21 cellular contexts compared by ENCODE assay signal in the genomic region with DNA sequence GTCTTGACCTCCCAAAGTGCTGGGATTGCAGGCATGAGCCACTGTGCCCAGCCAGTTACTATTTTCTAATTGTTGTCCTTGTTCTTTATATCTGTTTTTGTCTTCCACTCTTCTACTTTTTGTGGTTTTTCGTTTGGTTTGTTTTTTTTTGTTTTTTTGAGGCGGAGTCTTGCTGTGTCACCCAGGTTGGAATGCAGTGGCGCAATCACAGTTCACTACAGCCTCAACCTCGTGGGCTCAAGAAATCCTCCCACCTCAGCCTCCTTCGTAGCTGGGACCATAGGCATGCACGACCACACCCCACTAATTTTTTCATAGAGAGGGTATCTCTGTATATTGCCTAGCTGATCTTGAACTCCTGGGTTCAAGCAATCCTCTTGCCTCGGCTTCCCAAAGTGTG.
DNase-seq lines count a peak whose midpoint lies in the region; ATAC-seq, FAIRE-seq and TF ChIP-seq lines count a peak whose summit lies in the region.
"Had no signal": no experiment of that assay in that cellular context is flagged by ENCODE, and none has a peak within 500 bp of the region (broad histone marks: within the 10 kb centered on the region; RNA-seq: fewer than 3 reads in every experiment).

No MANE protein-coding gene starts in this region.

- ATAC-seq in A549 = no peak
- ATAC-seq: SK-N-SH treated with all-trans-retinoic acid at 6 μM for 48 hours, T-cell had no signal

- peaks cover 54% of the 10 kb centered on the region for H3K4me1 Mint-ChIP-seq in HFFc6 (ENCODE audit: low read depth)
- peaks cover 2% of the 10 kb centered on the region for H3K4me1 Mint-ChIP-seq in progenitor cell of endocrine pancreas (ENCODE audit: low read depth)

- H3K4me2 ChIP-seq in A549 = no peak overlapping the region
- H3K4me2 ChIP-seq: KMS-11 had no signal

- CTCF ChIA-PET in A549 (lab: Yijun Ruan, JAX) = interaction anchor here (1.6 kb wide), 1 partner anchor 350 kb away, joined by 4 read pairs; no protein-coding TSS in a partner anchor

- no peaks in the 10 kb centered on the region for H3K9me3 ChIP-seq in A549

- TF ChIP-seq CTCF in A549 (IDR thresholded peaks at IDR 0.05) (no peak), epithelial cell of esophagus (IDR thresholded peaks at IDR 0.05; ENCODE audit: insufficient read depth, low read depth, low read length, missing control alignments) (no peak), HFFc6 (IDR thresholded peaks at IDR 0.05) (no peak), progenitor cell of endocrine pancreas (IDR thresholded peaks at IDR 0.05; ENCODE audit: unreplicated experiment) (no peak)

- H3K4me1 ChIP-seq in A549 = peaks cover 20% of the 10 kb centered on the region

- peaks cover 8% of the 10 kb centered on the region for H3K9me3 Mint-ChIP-seq in HFFc6
- H3K9me3 Mint-ChIP-seq in progenitor cell of endocrine pancreas (ENCODE audit: low read depth) = peaks cover 18% of the 10 kb centered on the region

- no peak for DNase-seq in A549 (ENCODE audit: low read depth in 1 of 2, low spot score in 1 of 2)
- DNase-seq in ELR (ENCODE audit: low read depth) = peak; percentile 44
- peak; percentile 56 for DNase-seq in NCI-H226
- DNase-seq in epithelial cell of esophagus (ENCODE audit: low read depth) = peak; percentile 51
- no peak for DNase-seq in NCI-H345 treated with DMSO at 0.1 percent for 48 hours (lab: John Stamatoyannopoulos, UW; ENCODE audit: unreplicated experiment)
- no peak for DNase-seq in HFFc6
- DNase-seq in progenitor cell of endocrine pancreas (ENCODE audit: low spot score, unreplicated experiment) = no peak
- DNase-seq: C1 segment of cervical spinal cord; CD8-positive, alpha-beta memory T cell; DMS79 treated with DMSO at 0.1 percent for 48 hours; GF-D8; MG63; NCI-H1105; NCI-H2081; NCI-H2171 treated with DMSO at 0.1 percent for 48 hours; NCI-H774; SHP77 treated with DMSO at 0.1 percent for 48 hours; T-cell had no signal

- TF ChIP-seq EP300 in A549 (IDR thresholded peaks at IDR 0.05) = no peak

- no peak overlapping the region for H3K27ac ChIP-seq in A549
- H3K27ac ChIP-seq: KMS-11 had no signal

- H3K27ac Mint-ChIP-seq in HFFc6 (no peak overlapping the region; the same call in 1 of the 2 replicates), progenitor cell of endocrine pancreas (no peak overlapping the region)
- H3K27ac Mint-ChIP-seq: T-cell had no signal

- WGBS in A549 (ENCODE audit: missing lambda C conversion rate) = 86% methylated on average over 7 of the region's 7 CpGs

- no peak for TF ChIP-seq POLR2A in A549 (IDR thresholded peaks at IDR 0.05; ENCODE audit: low read length)

- FAIRE-seq in A549 (lab: Jason Lieb, UNC) = no peak
- FAIRE-seq: D721Med had no signal

- no peak for TF ChIP-seq RAD21 in A549 (conservative IDR thresholded peaks at IDR 0.05 in 1 of 2, IDR thresholded peaks at IDR 0.05 in 1 of 2)

- H3K36me3 Mint-ChIP-seq in HFFc6 (ENCODE audit: low read depth) (peaks cover 39% of the 10 kb centered on the region), progenitor cell of endocrine pancreas (ENCODE audit: insufficient read depth) (peaks cover 24% of the 10 kb centered on the region)

- H3K4me3 ChIP-seq in A549 (no peak overlapping the region), epithelial cell of esophagus (ENCODE audit: low read length) (no peak overlapping the region)
- H3K4me3 ChIP-seq: MG63 had no signal

- POLR2A ChIA-PET in A549 (lab: Yijun Ruan, JAX) = no interaction called here

- H3K4me3 Mint-ChIP-seq in HFFc6 (no peak overlapping the region), progenitor cell of endocrine pancreas (ENCODE audit: low read depth) (no peak overlapping the region)
- H3K4me3 Mint-ChIP-seq: CD8-positive, alpha-beta memory T cell; T-cell had no signal

- H3K27me3 Mint-ChIP-seq in HFFc6 (ENCODE audit: insufficient read depth) (peaks cover 3% of the 10 kb centered on the region; the same call in 1 of the 2 replicates), progenitor cell of endocrine pancreas (no peaks in the 10 kb centered on the region)
- H3K27me3 Mint-ChIP-seq: T-cell had no signal

TF ChIP-seq in A549, 52 proteins besides CTCF, POLR2A, EP300 and RAD21:
- TF ChIP-seq BHLHE40 (IDR thresholded peaks at IDR 0.05; ENCODE audit: low read depth, low read length) = no peak
- TF ChIP-seq CEBPB (IDR thresholded peaks at IDR 0.05) = peak; percentile 30 to 74; a peak in 2 of 4 replicates
- TF ChIP-seq MAX (IDR thresholded peaks at IDR 0.05) = no peak
- TF ChIP-seq, protein P1, sequence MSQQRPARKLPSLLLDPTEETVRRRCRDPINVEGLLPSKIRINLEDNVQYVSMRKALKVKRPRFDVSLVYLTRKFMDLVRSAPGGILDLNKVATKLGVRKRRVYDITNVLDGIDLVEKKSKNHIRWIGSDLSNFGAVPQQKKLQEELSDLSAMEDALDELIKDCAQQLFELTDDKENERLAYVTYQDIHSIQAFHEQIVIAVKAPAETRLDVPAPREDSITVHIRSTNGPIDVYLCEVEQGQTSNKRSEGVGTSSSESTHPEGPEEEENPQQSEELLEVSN (IDR thresholded peaks at IDR 0.05; ENCODE audit: borderline replicate concordance, low read depth) = no peak
- TF ChIP-seq USF2 (IDR thresholded peaks at IDR 0.05) = no peak
- TF ChIP-seq FOSL2 (IDR thresholded peaks at IDR 0.05) = no peak
- no peak for TF ChIP-seq FOSL2 (CRISPR knock-in tag; IDR thresholded peaks at IDR 0.05)

Comparison
In these comparisons a context has a peak if more than half of its experiments do, and no peak if none do; other contexts are left out.
1. DNase-seq: peak in ELR (single experiment), NCI-H226 (single experiment) and epithelial cell of esophagus (single experiment); none in A549 (0 of 2), NCI-H345 treated with DMSO at 0.1 percent for 48 hours (single experiment), HFFc6 (single experiment) and progenitor cell of endocrine pancreas (single experiment).